In the genomic region with DNA sequence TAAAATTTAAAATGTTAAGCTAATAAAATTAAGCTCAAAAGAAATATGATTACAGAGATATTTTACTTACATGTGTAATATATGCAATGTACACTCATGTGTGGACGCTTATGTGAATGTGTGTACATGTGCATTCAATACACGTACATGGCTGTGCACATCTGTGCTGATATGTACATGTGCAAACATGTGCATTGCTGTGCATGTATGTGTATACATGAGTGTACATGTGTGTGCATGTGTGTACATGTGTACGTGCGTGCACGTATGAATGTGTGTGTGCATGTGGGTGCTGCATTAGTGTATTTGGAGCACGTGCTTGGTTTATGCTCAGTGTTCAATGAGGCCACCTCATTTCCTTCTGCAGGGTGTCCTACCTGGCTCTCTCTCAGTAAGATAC, we compare ENCODE assay signal across 17 cellular contexts.
DNase-seq lines count a peak whose midpoint lies in the region; ATAC-seq, FAIRE-seq and TF ChIP-seq lines count a peak whose summit lies in the region.
"Had no signal": no experiment of that assay in that cellular context is flagged by ENCODE, and none has a peak within 500 bp of the region (broad histone marks: within the 10 kb centered on the region; RNA-seq: fewer than 3 reads in every experiment).

No MANE protein-coding gene starts in this region.

- no peak for TF ChIP-seq POLR2A in GM12891 (IDR thresholded peaks at IDR 0.05; ENCODE audit: low read depth, low read length)

- peak overlapping the region in 1 of 2 experiments; percentile 31; a peak in 1 of 4 replicates for H3K4me3 ChIP-seq in DND-41 (ENCODE audit: low read depth in 1 of 2, low read length in 2 of 2)

- H3K27ac ChIP-seq in DND-41 (ENCODE audit: low read length) (peak overlapping the region; percentile 99), KOPT-K1 (ENCODE audit: low read depth, low read length, poor library complexity, severe bottlenecking) (peak overlapping the region; percentile 99)

- H3K79me2 ChIP-seq in DND-41 (ENCODE audit: insufficient read depth, low read length): 0 out of 2 replicates have a peak, but pooled peaks cover 8% of the 10 kb centered on the region

- peaks cover 6% of the 10 kb centered on the region for H3K9me3 Mint-ChIP-seq in osteocyte (ENCODE audit: unreplicated experiment)
- H3K9me3 Mint-ChIP-seq: CD4-positive, alpha-beta memory T cell had no signal

- FAIRE-seq in GM12891 (lab: Jason Lieb, UNC) (peak; percentile 48), urothelium cell line (lab: Jason Lieb, UNC) (peak; percentile 13)
- FAIRE-seq: G401.6, GM18507 had no signal

- H3K27me3 Mint-ChIP-seq in osteocyte (ENCODE audit: unreplicated experiment): no peaks in the 10 kb centered on the region

- no peak overlapping the region for H2AFZ ChIP-seq in DND-41 (ENCODE audit: low read depth, low read length)

- H3K27ac Mint-ChIP-seq in osteocyte (ENCODE audit: unreplicated experiment): no peak overlapping the region
- H3K27ac Mint-ChIP-seq: CD4-positive, alpha-beta memory T cell had no signal

- H3K9me3 ChIP-seq in DND-41 (ENCODE audit: insufficient read depth, low read length, severe bottlenecking) (peaks cover 5% of the 10 kb centered on the region), KOPT-K1 (ENCODE audit: insufficient read depth, low read length, poor library complexity, severe bottlenecking) (peaks cover 11% of the 10 kb centered on the region)

- no peaks in the 10 kb centered on the region for H4K20me1 ChIP-seq in DND-41 (ENCODE audit: insufficient read depth, low read length)

- ATAC-seq in DND-41 (ENCODE audit: insufficient read depth, low read depth): no peak
- ATAC-seq: HCT116 had no signal

- peak overlapping the region; percentile 61 for H3K9ac ChIP-seq in DND-41 (ENCODE audit: low read depth, low read length)

- H3K4me1 Mint-ChIP-seq in osteocyte (ENCODE audit: unreplicated experiment): peaks cover 17% of the 10 kb centered on the region

- peak overlapping the region; percentile 55 for H3K4me2 ChIP-seq in DND-41 (ENCODE audit: insufficient read depth, low read length)

- no peaks in the 10 kb centered on the region for H3K27me3 ChIP-seq in DND-41 (ENCODE audit: insufficient read depth, low read length, poor library complexity)

- peaks cover 95% of the 10 kb centered on the region for H3K4me1 ChIP-seq in DND-41 (ENCODE audit: insufficient read depth, low read length)

- H3K36me3 Mint-ChIP-seq in osteocyte (ENCODE audit: unreplicated experiment): no peaks in the 10 kb centered on the region
- H3K36me3 Mint-ChIP-seq: CD4-positive, alpha-beta memory T cell had no signal

- DNase-seq in DND-41 (no peak), GM12891 (ENCODE audit: insufficient read length, low spot score) (no peak), urothelium cell line (ENCODE audit: low spot score) (no peak), osteocyte (ENCODE audit: extremely low spot score, unreplicated experiment) (no peak), hippocampal formation (lab: John Stamatoyannopoulos, UW) (no peak)
- DNase-seq: C1 segment of cervical spinal cord; Calu3; CD4-positive, alpha-beta memory T cell; COR-L47; DMS53; DMS79 treated with DMSO at 0.1 percent for 48 hours; GOT3; H7 had no signal

- TF ChIP-seq CTCF in DND-41 (IDR thresholded peaks at IDR 0.05; ENCODE audit: borderline replicate concordance, extremely low read depth, low read length, poor library complexity, severe bottlenecking) (no peak), osteocyte (IDR thresholded peaks at IDR 0.05) (no peak)

- H3K36me3 ChIP-seq in DND-41 (ENCODE audit: insufficient read depth, low read length): no peaks in the 10 kb centered on the region
- H3K36me3 ChIP-seq in KOPT-K1 (ENCODE audit: insufficient read depth, low read length): peaks cover 19% of the 10 kb centered on the region

- H3K4me3 Mint-ChIP-seq in osteocyte (ENCODE audit: unreplicated experiment): no peak overlapping the region
- H3K4me3 Mint-ChIP-seq: CD4-positive, alpha-beta memory T cell had no signal

TF ChIP-seq in GM12891, 5 proteins besides CTCF, POLR2A, EP300 and RAD21:
- TF ChIP-seq TAF1 (IDR thresholded peaks at IDR 0.05; ENCODE audit: low read depth, low read length): no peak
- no peak for TF ChIP-seq SPI1 (IDR thresholded peaks at IDR 0.05; ENCODE audit: low read depth, low read length)
- TF ChIP-seq POU2F2 (IDR thresholded peaks at IDR 0.05; ENCODE audit: low read depth, low read length): no peak
- no peak for TF ChIP-seq POLR2AphosphoS5 (IDR thresholded peaks at IDR 0.05; ENCODE audit: low read depth, low read length)
- no peak for TF ChIP-seq PAX5 (IDR thresholded peaks at IDR 0.05; ENCODE audit: insufficient read depth, low read length, severe bottlenecking)
